Comparison of ENCODE assay signal across 8 cellular contexts in genomic region chr12:46384451-46385301, GRCh38. TPM values are rescaled to one million over a fixed set of nuclear protein-coding genes. Genes with fewer than 3 reads are reported as not detected.
DNase-seq lines count a peak whose midpoint lies in the region; ATAC-seq, FAIRE-seq and TF ChIP-seq lines count a peak whose summit lies in the region.

No MANE protein-coding gene starts in this region.

- H3K79me2 ChIP-seq in GM12878 (ENCODE audit: control insufficient read depth, insufficient read depth, low read length) (peaks cover 41% of the 10 kb centered on the region), mesendoderm (ENCODE audit: control insufficient read depth, insufficient read depth, low read length) (no peaks in the 10 kb centered on the region)

- no peaks in the 10 kb centered on the region for H3K79me1 ChIP-seq in mesendoderm (ENCODE audit: low read length)

- no peaks in the 10 kb centered on the region; the same call in 2 of the 3 replicates for H3K9me3 ChIP-seq in GM12878 (replicated peaks; ENCODE audit: control insufficient read depth, insufficient read depth, low read length)

- no peaks in the 10 kb centered on the region for H3K27me3 Mint-ChIP-seq in stimulated activated naive CD8-positive, alpha-beta T cell treated with anti-CD3 and anti-CD28 coated beads, Interleukin-15, Interleukin-2, amounts not matched to agents 100 ng/mL and 50 ng/mL, for 24 hours

- TF ChIP-seq EP300 in GM12878 (IDR thresholded peaks at IDR 0.05; ENCODE audit: borderline replicate concordance in 1 of 2, control insufficient read depth in 1 of 2, low read depth in 2 of 2, low read length in 2 of 2), result no peak

- no peak overlapping the region for H2BK120ac ChIP-seq in mesendoderm (ENCODE audit: low read depth, low read length)

- H3K18ac ChIP-seq in mesendoderm (ENCODE audit: low read length), result peak overlapping the region; percentile 32

- H3K4me1 Mint-ChIP-seq in stimulated activated naive CD8-positive, alpha-beta T cell treated with anti-CD3 and anti-CD28 coated beads, Interleukin-15, Interleukin-2, amounts not matched to agents 100 ng/mL and 50 ng/mL, for 24 hours (ENCODE audit: low read depth), result peaks cover 70% of the 10 kb centered on the region

- peaks cover 33% of the 10 kb centered on the region for H3K4me1 ChIP-seq in GM12878 (ENCODE audit: control insufficient read depth, insufficient read depth, low read length)
- H3K4me1 ChIP-seq in mesendoderm (ENCODE audit: control insufficient read depth, low read depth, low read length), result peaks cover 8% of the 10 kb centered on the region

- H3K27ac Mint-ChIP-seq in stimulated activated naive CD8-positive, alpha-beta T cell treated with anti-CD3 and anti-CD28 coated beads, Interleukin-15, Interleukin-2, amounts not matched to agents 100 ng/mL and 50 ng/mL, for 24 hours, result peak overlapping the region; percentile 86

- TF ChIP-seq RAD21 in GM12878 (IDR thresholded peaks at IDR 0.05; ENCODE audit: insufficient read depth, low read depth, low read length), result no peak

- peak overlapping the region; percentile 88 for H3K9ac ChIP-seq in GM12878 (ENCODE audit: control insufficient read depth, insufficient read depth, low read length)
- peak overlapping the region; percentile 97 for H3K9ac ChIP-seq in mesendoderm (ENCODE audit: low read length)

- peak overlapping the region; percentile 80 for H3K4me3 ChIP-seq in GM12878
- H3K4me3 ChIP-seq in mesendoderm (ENCODE audit: low read length), result peak overlapping the region; percentile 76

- RAD21 ChIA-PET in GM12878 (lab: Charles Lee; ENCODE audit: unreplicated experiment), result interaction anchor here (0.9 to 3.9 kb wide), 20 partner anchors 8 to 277 kb away, joined by 3 to 19 read pairs (median 4); no protein-coding TSS in a partner anchor

- H3K56ac ChIP-seq in mesendoderm (ENCODE audit: low read length), result peak overlapping the region; percentile 98

- H2BK5ac ChIP-seq in mesendoderm (ENCODE audit: low read length), result peak overlapping the region; percentile 92

- peaks cover 4% of the 10 kb centered on the region for H3K36me3 Mint-ChIP-seq in stimulated activated naive CD8-positive, alpha-beta T cell treated with anti-CD3 and anti-CD28 coated beads, Interleukin-15, Interleukin-2, amounts not matched to agents 100 ng/mL and 50 ng/mL, for 24 hours (ENCODE audit: low read depth)

- peak overlapping the region; percentile 80 for H3K4me3 Mint-ChIP-seq in stimulated activated naive CD8-positive, alpha-beta T cell treated with anti-CD3 and anti-CD28 coated beads, Interleukin-15, Interleukin-2, amounts not matched to agents 100 ng/mL and 50 ng/mL, for 24 hours

- BruUV-seq in GM12878 (replicated peaks; lab: Mats Ljungman, UMichigan), result no TSS peak

- CTCF ChIA-PET in GM12878 (lab: Yijun Ruan, JAX), result interaction anchor here (0.9 to 1.4 kb wide), 5 partner anchors 75 to 314 kb away, joined by 3 to 5 read pairs (median 3); no protein-coding TSS in a partner anchor

- TF ChIP-seq CTCF in GM12878 (IDR thresholded peaks at IDR 0.05 in 2 of 3, conservative IDR thresholded peaks at IDR 0.05 in 1 of 3; ENCODE audit: control insufficient read depth in 2 of 3, extremely low read depth in 1 of 3, insufficient read depth in 1 of 3, low read depth in 3 of 3, low read length in 3 of 3), result no peak

- no peak for DNase-seq in stimulated activated naive CD8-positive, alpha-beta T cell treated with anti-CD3 and anti-CD28 coated beads, Interleukin-15, Interleukin-2, amounts not matched to agents 100 U/mL and 50 U/mL, for 24 hours
- no peak for DNase-seq in GM12878 (ENCODE audit: low read depth, low spot score)
- DNase-seq in mesendoderm, result no peak
- no peak for DNase-seq in stimulated activated CD4-positive, alpha-beta T cell treated with anti-CD3 and anti-CD28 coated beads, Interleukin-4, amount 100 ng/mL, for 1 hour
- DNase-seq in hippocampal formation (lab: John Stamatoyannopoulos, UW), result no peak
- DNase-seq in effector CD4-positive, alpha-beta T cell, result no peak
- DNase-seq in UCSD-AML1 (lab: John Stamatoyannopoulos, UW; ENCODE audit: unreplicated experiment), result no peak

- no peak for FAIRE-seq in GM12878 (lab: Jason Lieb, UNC)

- H3K9me3 Mint-ChIP-seq in stimulated activated naive CD8-positive, alpha-beta T cell treated with anti-CD3 and anti-CD28 coated beads, Interleukin-15, Interleukin-2, amounts not matched to agents 100 ng/mL and 50 ng/mL, for 24 hours, result no peaks in the 10 kb centered on the region

- no peak for TF ChIP-seq POLR2A in GM12878 (IDR thresholded peaks at IDR 0.05; ENCODE audit: low read depth, low read length)

- SMC1A ChIA-PET in GM12878 (lab: Charles Lee; ENCODE audit: uncharacterized antibody, unreplicated experiment), result interaction anchor here (0.6 to 4.0 kb wide), 20 partner anchors 8 to 277 kb away, joined by 3 to 30 read pairs (median 4); no protein-coding TSS in a partner anchor

- POLR2A ChIA-PET in GM12878 (lab: Charles Lee), result interaction anchor here (0.7 to 2.5 kb wide), 12 partner anchors 7 to 277 kb away, joined by 3 to 17 read pairs (median 4); no protein-coding TSS in a partner anchor

- no peak overlapping the region for H2AK5ac ChIP-seq in mesendoderm (ENCODE audit: low read length)

- H3K4me2 ChIP-seq in GM12878 (ENCODE audit: control insufficient read depth, insufficient read depth), result peak overlapping the region; percentile 99
- peak overlapping the region; percentile 69 for H3K4me2 ChIP-seq in mesendoderm (ENCODE audit: low read length)

- H3K27me3 ChIP-seq in GM12878 (replicated peaks in 1 of 2; ENCODE audit: control insufficient read depth in 2 of 2, insufficient read depth in 2 of 2, low read length in 1 of 2) (no peaks in the 10 kb centered on the region), mesendoderm (ENCODE audit: insufficient read depth, low read length, poor library complexity) (no peaks in the 10 kb centered on the region)

- peak overlapping the region; percentile 93 for H3K4ac ChIP-seq in mesendoderm (ENCODE audit: low read depth, low read length)

- intact Hi-C loops in GM12878 (cut with micrococcal nuclease; ENCODE audit: unreplicated experiment), result loop anchor here (5.0 kb wide), 4 partner anchors 117 to 392 kb away; partner anchors contain the start of genes SCAF11 and SLC38A1

- H4K5ac ChIP-seq in mesendoderm (ENCODE audit: low read length), result no peak overlapping the region

- H2AFZ ChIP-seq in GM12878 (ENCODE audit: control insufficient read depth, low read depth, low read length), result no peak overlapping the region

- H4K8ac ChIP-seq in mesendoderm (ENCODE audit: low read depth, low read length), result no peak overlapping the region

- ATAC-seq in stimulated activated naive CD8-positive, alpha-beta T cell treated with anti-CD3 and anti-CD28 coated beads, Interleukin-15, Interleukin-2, amounts not matched to agents 100 U/mL and 50 U/mL, for 24 hours, result no peak
- no peak for ATAC-seq in GM12878

- peak overlapping the region; percentile 89 for H3K27ac ChIP-seq in GM12878 (ENCODE audit: control insufficient read depth, insufficient read depth)
- peak overlapping the region; percentile 95 for H3K27ac ChIP-seq in mesendoderm (ENCODE audit: low read depth, low read length)

- 54% methylated on average over 9 of the region's 9 CpGs for WGBS in GM12878 (ENCODE audit: insufficient coverage, insufficient replicate concordance, low lambda C conversion rate, missing lambda C conversion rate)
- WGBS in mesendoderm (ENCODE audit: extremely low coverage, insufficient coverage, low lambda C conversion rate), result no CpG with 5 or more reads among the region's 9 CpGs

- H3K36me3 ChIP-seq in GM12878 (ENCODE audit: control insufficient read depth in 2 of 2, insufficient read depth in 2 of 2, low read length in 1 of 2), result 0 out of 4 replicates have a peak, but pooled peaks cover 0 to 3% of the 10 kb centered on the region in 2 experiments
- H3K36me3 ChIP-seq in mesendoderm (ENCODE audit: control insufficient read depth, insufficient read depth, low read length), result no peaks in the 10 kb centered on the region

- H4K20me1 ChIP-seq in GM12878 (ENCODE audit: control insufficient read depth, insufficient read depth), result no peaks in the 10 kb centered on the region

- H3K23ac ChIP-seq in mesendoderm (ENCODE audit: low read length), result no peak overlapping the region

- peak overlapping the region; percentile 23 for H2BK15ac ChIP-seq in mesendoderm (replicated peaks; ENCODE audit: low read depth)

- in situ Hi-C loops in GM12878 (cut with MboI), result loop anchor here (10.0 kb wide), 1 partner anchor 400 kb away; no protein-coding TSS in a partner anchor

TF ChIP-seq in GM12878, 131 proteins besides CTCF, POLR2A, EP300 and RAD21:
- no peak for TF ChIP-seq MLLT1 (IDR thresholded peaks at IDR 0.05)
- TF ChIP-seq PML (IDR thresholded peaks at IDR 0.05; ENCODE audit: low read length), result 0 out of 2 replicates have a peak, but pooled peaks have one; percentile 4

RNA-seq across cellular contexts. Expression of gene SLC38A2, which starts 12.1 kb away (rescaled TPM):
- 920 and 952 TPM in 2 replicates for total RNA-seq in GM12878 (2013; cell fraction: nucleolus; rRNA removed)
- total RNA-seq in GM12878 (2014; rRNA removed) (117 and 156 TPM in 2 replicates), GM12878 (2014; rRNA removed; fragmentation: Illumina TruSeq; extraction: Trizol) (109 and 111 TPM in 2 replicates), GM12878 (2021) (112 and 118 TPM in 2 replicates)
- polyA plus RNA-seq in GM12878 (2011; ENCODE audit: low read depth), result 21.8 TPM
- polyA plus RNA-seq in GM12878 (2011; rRNA removed) (103 and 142 TPM in 2 replicates), GM12878 (2014; fragmentation: Illumina TruSeq; extraction: Trizol) (84.2 and 115 TPM in 2 replicates), GM12878 (2014; fragmentation: Nextera tagmentation; extraction: Ambion mirVana) (10 to 100 TPM; 36.2 to 47.3 TPM), GM12878 (2014; rRNA removed) (48.4 and 61.8 TPM in 2 replicates), GM12878 (2016; fragmentation: Nextera tagmentation; extraction: Ambion mirVana) (10 to 100 TPM; 69.2 to 75.3 TPM)
- 39.8 and 59.5 TPM in 2 replicates for polyA plus RNA-seq in GM12878 (2011; cell fraction: cytosol; rRNA removed)
- 187 and 191 TPM in 2 replicates for polyA plus RNA-seq in GM12878 (2011; cell fraction: nucleus; rRNA removed)
- 37.4 and 49.1 TPM in 2 replicates for polyA plus RNA-seq in GM12878 (2012)
- 84.7 and 105 TPM in 2 replicates for polyA minus RNA-seq in GM12878 (2011; rRNA and poly(A)+ RNA removed)
- 40.1 and 47.0 TPM in 2 replicates for polyA minus RNA-seq in GM12878 (2011; cell fraction: cytosol; rRNA and poly(A)+ RNA removed)
- polyA minus RNA-seq in GM12878 (2011; cell fraction: nucleus; rRNA and poly(A)+ RNA removed), result 239 and 256 TPM in 2 replicates
- 295 TPM for polyA plus RNA-seq in mesendoderm (2013, experiment 1 of 2)
- polyA plus RNA-seq in mesendoderm (2013, experiment 2 of 2), result 286 TPM
